8 cellular contexts compared by ENCODE assay signal in the genomic region with DNA sequence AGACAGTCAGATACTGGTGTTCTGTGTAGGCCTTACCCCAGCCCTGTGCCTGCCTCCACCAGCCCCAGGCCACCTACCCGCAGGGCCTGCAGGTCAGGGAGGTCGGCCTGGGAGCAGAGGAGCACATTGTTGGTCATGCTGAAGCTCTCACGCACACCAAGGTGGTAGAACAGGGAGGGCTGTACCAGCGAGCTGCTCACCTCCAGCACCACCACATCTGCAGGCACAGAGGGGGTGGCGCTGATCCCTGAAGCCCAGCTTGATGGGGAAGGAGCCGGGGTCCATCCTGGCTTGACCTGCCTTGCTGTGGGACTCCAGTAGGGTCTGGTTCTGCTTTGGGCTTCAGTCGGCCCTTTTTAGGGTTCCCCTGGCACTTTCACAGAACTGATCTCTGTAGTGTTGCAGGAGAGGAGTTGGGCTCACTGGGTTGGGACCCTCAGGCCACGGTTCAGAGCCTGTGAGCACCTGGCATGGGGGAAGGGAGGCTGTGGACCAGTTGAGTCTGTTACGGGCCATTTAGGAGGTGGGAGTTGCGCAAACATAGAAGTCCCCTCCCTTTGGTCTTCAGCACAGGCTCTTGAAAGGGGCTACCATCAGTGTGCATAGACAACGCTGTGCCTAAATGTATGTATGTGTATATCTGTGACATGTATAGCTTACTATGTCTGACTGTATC. TPM values are rescaled to one million over a fixed set of nuclear protein-coding genes. Genes with fewer than 3 reads are reported as not detected.
DNase-seq lines count a peak whose midpoint lies in the region; ATAC-seq, FAIRE-seq and TF ChIP-seq lines count a peak whose summit lies in the region.

No MANE protein-coding gene starts in this region.

- H3K27ac Mint-ChIP-seq in CD8-positive, alpha-beta memory T cell: peak overlapping the region in 5 of 8 donors; percentile 51 to 81 (median 71)

- no peak overlapping the region for H3K9ac ChIP-seq in H1 (replicated peaks in 1 of 4; ENCODE audit: extremely low read depth in 1 of 4, low read depth in 3 of 4, low read length in 3 of 4)

- H2BK15ac ChIP-seq in H1 (ENCODE audit: low read length): peak overlapping the region; percentile 14; the same call in 1 of the 2 replicates

- CTCF ChIA-PET in CD8-positive, alpha-beta memory T cell (lab: Charles Lee): interaction anchor here (1.0 to 8.4 kb wide), 10 partner anchors 8 to 305 kb away, joined by 3 to 77 read pairs (median 8); a partner anchor contains a TSS
- CTCF ChIA-PET in OCI-LY7 (lab: Charles Lee; ENCODE audit: unreplicated experiment): interaction anchor here (0.8 to 1.0 kb wide), 3 partner anchors 8 to 298 kb away, joined by 5 to 7 read pairs (median 5); no protein-coding TSS in a partner anchor
- CTCF ChIA-PET in H1 (lab: Charles Lee; ENCODE audit: partially characterized antibody): interaction anchor here (0.7 to 28.8 kb wide), 16 partner anchors 9 to 242 kb away, joined by 3 to 625 read pairs (median 8); a partner anchor contains a TSS

- H3K9me3 Mint-ChIP-seq in CD8-positive, alpha-beta memory T cell: no peaks in the 10 kb centered on the region

- POLR2A ChIA-PET in CD8-positive, alpha-beta memory T cell (lab: Charles Lee): interaction anchor here (0.5 to 2.0 kb wide), 4 partner anchors 8 to 46 kb away, joined by 3 to 16 read pairs (median 7); a partner anchor contains a TSS
- POLR2A ChIA-PET in OCI-LY7 (lab: Charles Lee): interaction anchor here (0.6 kb wide), 1 partner anchor 351 kb away, joined by 3 read pairs; no protein-coding TSS in a partner anchor
- POLR2A ChIA-PET in H1 (lab: Charles Lee; ENCODE audit: partially characterized antibody): interaction anchor here (0.6 to 10.3 kb wide), 11 partner anchors 12 to 206 kb away, joined by 3 to 101 read pairs (median 4); a partner anchor contains a TSS

- no peak overlapping the region; the same call in 1 of the 2 replicates for H4K8ac ChIP-seq in H1 (ENCODE audit: extremely low read depth, insufficient read depth, low read length)

- BruUV-seq in OCI-LY7 (replicated peaks; lab: Mats Ljungman, UMichigan): no TSS peak

- 80% methylated on average over 11 of the region's 11 CpGs; no CpG with 5 or more reads in 1 of the 2 experiments for WGBS in H1 (ENCODE audit: extremely low coverage in 1 of 2, insufficient coverage in 1 of 2, insufficient read length in 1 of 2, insufficient replicate concordance in 2 of 2, low coverage in 1 of 2, low lambda C conversion rate in 2 of 2, missing lambda C conversion rate in 1 of 2), 2 experiments

- no peak overlapping the region for H3K14ac ChIP-seq in H1 (ENCODE audit: insufficient read length)

- H2AFZ ChIP-seq in OCI-LY7 (ENCODE audit: low read length): peak overlapping the region; percentile 89
- H2AFZ ChIP-seq in H1 (ENCODE audit: low read length): no peak overlapping the region
- H2AFZ ChIP-seq in osteoblast (ENCODE audit: low read length): peak overlapping the region; percentile 94

- peaks cover 22% of the 10 kb centered on the region for H3K4me1 ChIP-seq in CD8-positive, alpha-beta memory T cell (ENCODE audit: insufficient read depth, low read length)
- H3K4me1 ChIP-seq in OCI-LY7 (ENCODE audit: insufficient read depth, low read length, poor library complexity, severe bottlenecking) (peaks cover 22% of the 10 kb centered on the region), H1 (replicated peaks in 1 of 4; ENCODE audit: control insufficient read depth in 3 of 4, insufficient read depth in 4 of 4, low read length in 3 of 4) (peaks cover 6 to 24% (median 10%) of the 10 kb centered on the region in 4 experiments), osteoblast (ENCODE audit: insufficient read depth, low read length) (peaks cover 11% of the 10 kb centered on the region)

- H3K4ac ChIP-seq in H1 (replicated peaks; ENCODE audit: insufficient read length, low read depth, low read length): no peak overlapping the region

- peak overlapping the region; percentile 85 to 95 (median 87) for H3K4me3 Mint-ChIP-seq in CD8-positive, alpha-beta memory T cell

- no peaks in the 10 kb centered on the region for H3K79me1 ChIP-seq in H1 (ENCODE audit: low read depth, low read length)

- peaks cover 14% of the 10 kb centered on the region; the same call in 1 of the 2 replicates for H3K23me2 ChIP-seq in H1 (ENCODE audit: low read depth, low read length)

- no peaks in the 10 kb centered on the region for H3K27me3 ChIP-seq in CD8-positive, alpha-beta memory T cell (ENCODE audit: insufficient read depth, low read length, poor library complexity, severe bottlenecking)
- H3K27me3 ChIP-seq in H1 (replicated peaks in 1 of 4; ENCODE audit: control insufficient read depth in 3 of 4, extremely low read depth in 1 of 4, insufficient read depth in 3 of 4, low read length in 3 of 4) (peaks cover 6 to 21% (median 15%) of the 10 kb centered on the region in 4 experiments), osteoblast (ENCODE audit: insufficient read depth, low read length) (no peaks in the 10 kb centered on the region)

- peak overlapping the region; percentile 5 for H3K27ac ChIP-seq in CD8-positive, alpha-beta memory T cell (ENCODE audit: low read depth, low read length)
- H3K27ac ChIP-seq in OCI-LY7 (ENCODE audit: low read depth, low read length, poor library complexity, severe bottlenecking): peak overlapping the region; percentile 5
- no peak overlapping the region for H3K27ac ChIP-seq in H1 (ENCODE audit: low read depth, low read length)
- peak overlapping the region; percentile 39 for H3K27ac ChIP-seq in osteoblast (ENCODE audit: low read depth, low read length)

- 0 out of 2 replicates have a peak overlapping the region, but pooled peaks have one; percentile 9 for H2AK5ac ChIP-seq in H1 (ENCODE audit: low read depth, low read length)

- no peak for TF ChIP-seq EP300 in H1 (IDR thresholded peaks at IDR 0.05; ENCODE audit: borderline replicate concordance in 1 of 2, low read depth in 2 of 2, low read length in 2 of 2)

- no peak for FAIRE-seq in H1 (lab: Jason Lieb, UNC)

- TF ChIP-seq RAD21 in H1 (IDR thresholded peaks at IDR 0.05 in 1 of 2, conservative IDR thresholded peaks at IDR 0.05 in 1 of 2; ENCODE audit: low read depth in 2 of 2, low read length in 2 of 2): no peak

- no peak overlapping the region for H3K18ac ChIP-seq in H1 (ENCODE audit: extremely low read depth, low read length)

- no peaks in the 10 kb centered on the region for H3K9me3 ChIP-seq in CD8-positive, alpha-beta memory T cell (ENCODE audit: low read length)
- H3K9me3 ChIP-seq in OCI-LY7 (ENCODE audit: low read length) (no peaks in the 10 kb centered on the region), H1 (ENCODE audit: insufficient read depth in 2 of 2, low read depth in 1 of 2, low read length in 1 of 2) (no peaks in the 10 kb centered on the region), osteoblast (ENCODE audit: low read depth, low read length) (no peaks in the 10 kb centered on the region)

- H4K20me1 ChIP-seq in OCI-LY7 (ENCODE audit: insufficient read depth, low read length) (no peaks in the 10 kb centered on the region), H1 (replicated peaks in 1 of 2; ENCODE audit: control insufficient read depth in 1 of 2, insufficient read depth in 2 of 2, low read length in 2 of 2) (peaks cover 0 to 4% of the 10 kb centered on the region in 2 experiments), osteoblast (ENCODE audit: insufficient read depth, low read length) (no peaks in the 10 kb centered on the region)

- H3K4me1 Mint-ChIP-seq in CD8-positive, alpha-beta memory T cell: peaks cover 22 to 30% (median 26%) of the 10 kb centered on the region in 3 donors

- H3K9me2 ChIP-seq in OCI-LY7 (ENCODE audit: insufficient read depth, low read length): no peaks in the 10 kb centered on the region

- H4K5ac ChIP-seq in H1 (ENCODE audit: insufficient read length, low read depth, low read length): no peak overlapping the region

- H3K23ac ChIP-seq in H1 (ENCODE audit: insufficient read length): no peak overlapping the region

- no peak overlapping the region for H4K91ac ChIP-seq in H1 (replicated peaks; ENCODE audit: insufficient read length, low read length)

- H3K27me3 Mint-ChIP-seq in CD8-positive, alpha-beta memory T cell: no peaks in the 10 kb centered on the region

- TF ChIP-seq POLR2A in H1 (IDR thresholded peaks at IDR 0.05; ENCODE audit: control extremely low read depth in 1 of 2, low read depth in 2 of 2, low read length in 2 of 2): no peak

- TF ChIP-seq CTCF in OCI-LY7 (conservative IDR thresholded peaks at IDR 0.05; ENCODE audit: low read length) (no peak), H1 (IDR thresholded peaks at IDR 0.05; ENCODE audit: control extremely low read depth in 1 of 3, insufficient read depth in 1 of 3, low read depth in 1 of 3, low read length in 3 of 3) (no peak), osteoblast (IDR thresholded peaks at IDR 0.05; ENCODE audit: extremely low read depth, low read depth, low read length) (no peak)

- peak overlapping the region; percentile 87 for H3K4me2 ChIP-seq in OCI-LY7 (ENCODE audit: low read length)
- peak overlapping the region; percentile 85 to 97; a peak in 3 of 4 replicates for H3K4me2 ChIP-seq in H1 (ENCODE audit: insufficient read depth in 1 of 2, low read depth in 2 of 2, low read length in 2 of 2)
- peak overlapping the region; percentile 99 for H3K4me2 ChIP-seq in osteoblast (ENCODE audit: insufficient read depth, low read length)

- intact Hi-C loops in OCI-LY7 (cut with micrococcal nuclease; ENCODE audit: unreplicated experiment): loop anchor here (2.0 kb wide), 1 partner anchor 42 kb away; a partner anchor contains a TSS

- no peak overlapping the region for H2BK120ac ChIP-seq in H1 (replicated peaks; ENCODE audit: low read depth, low read length)

- peak overlapping the region; percentile 33; the same call in 1 of the 2 replicates for H2BK12ac ChIP-seq in H1 (ENCODE audit: low read depth, low read length)

- H2BK20ac ChIP-seq in H1 (ENCODE audit: low read length): no peak overlapping the region

- no peak overlapping the region for H3K56ac ChIP-seq in H1 (replicated peaks; ENCODE audit: insufficient read length, low read depth, low read length)

- peak overlapping the region; percentile 62 for H3K4me3 ChIP-seq in CD8-positive, alpha-beta memory T cell (ENCODE audit: low read length)
- H3K4me3 ChIP-seq in OCI-LY7 (ENCODE audit: low read depth, low read length, poor library complexity, severe bottlenecking) (peak overlapping the region; percentile 62), H1 (ENCODE audit: extremely low read depth in 1 of 4, insufficient read depth in 2 of 4, low read depth in 3 of 4, low read length in 4 of 4) (peak overlapping the region in 1 of 4 experiments; percentile 62; a peak in 1 of 8 replicates), osteoblast (ENCODE audit: insufficient read depth, low read length) (peak overlapping the region; percentile 85)

- no peak for ATAC-seq in HG03457 (IDR thresholded peaks at IDR 0.05; ENCODE audit: unreplicated experiment)
- ATAC-seq in HG03108 (IDR thresholded peaks at IDR 0.05; ENCODE audit: unreplicated experiment): no peak

- H3K79me2 ChIP-seq in OCI-LY7 (ENCODE audit: insufficient read depth, low read depth, low read length): no peaks in the 10 kb centered on the region
- no peaks in the 10 kb centered on the region for H3K79me2 ChIP-seq in H1 (ENCODE audit: control insufficient read depth in 1 of 2, insufficient read depth in 2 of 2, low read length in 2 of 2)
- H3K79me2 ChIP-seq in osteoblast (ENCODE audit: insufficient read depth, low read length): peaks cover 12% of the 10 kb centered on the region

- H3K36me3 Mint-ChIP-seq in CD8-positive, alpha-beta memory T cell: no peaks in the 10 kb centered on the region

- no peaks in the 10 kb centered on the region for H3K36me3 ChIP-seq in CD8-positive, alpha-beta memory T cell (ENCODE audit: insufficient read depth, low read length)
- H3K36me3 ChIP-seq in OCI-LY7 (ENCODE audit: insufficient read depth, low read length) (no peaks in the 10 kb centered on the region), H1 (ENCODE audit: control insufficient read depth in 2 of 4, insufficient read depth in 4 of 4, low read length in 3 of 4) (no peaks in the 10 kb centered on the region), osteoblast (ENCODE audit: insufficient read depth, low read length) (peaks cover 33% of the 10 kb centered on the region)

- H2BK5ac ChIP-seq in H1 (ENCODE audit: low read depth, low read length): peak overlapping the region; percentile 48; the same call in 1 of the 2 replicates

- DNase-seq in CD8-positive, alpha-beta memory T cell: no peak
- DNase-seq in OCI-LY7 (ENCODE audit: low spot score) (no peak), H1 (ENCODE audit: low read depth in 1 of 2, low spot score in 2 of 2) (no peak), osteoblast (ENCODE audit: insufficient read length, low spot score, missing footprints) (no peak), SKM-1 treated with dmso at 0.1 percent for 144 hours (lab: John Stamatoyannopoulos, UW; ENCODE audit: unreplicated experiment) (no peak), inferior parietal cortex (ENCODE audit: extremely low spot score) (no peak)

RNA-seq across cellular contexts. Expression of a gene that starts 1.9 kb away (rescaled TPM):
- total RNA-seq in CD8-positive, alpha-beta memory T cell: 1 to 10 TPM; 6.9 to 7.1 TPM
- 6.0 TPM for polyA plus RNA-seq in CD8-positive, alpha-beta memory T cell
- total RNA-seq in OCI-LY7 (2014; rRNA removed; shearing (Covaris generic)): 5.9 and 10.0 TPM in 2 replicates
- total RNA-seq in OCI-LY7 (2022) (8.0 and 11.3 TPM in 2 replicates), osteoblast (25.7 and 29.8 TPM in 2 replicates)
- 7.6 and 11.2 TPM in 2 replicates for total RNA-seq in H1 (2021; fragmentation: NEBNext Ultra II Directional; extraction: Animal tissue kit (Norgen Biotek cat#: 25700))
- 7.4 and 10.3 TPM in 2 replicates for polyA plus RNA-seq in H1 (2011; rRNA removed)
- polyA plus RNA-seq in H1 (2011; cell fraction: cytosol; rRNA removed): 6.7 TPM
- 40.8 TPM for polyA plus RNA-seq in H1 (2011; cell fraction: nucleus; rRNA removed)
- polyA plus RNA-seq in H1 (2012, experiment 1 of 2): 8.5 to 12.5 TPM (median 9.7 TPM) in 4 replicates
- 9.5 TPM for polyA plus RNA-seq in H1 (2012, experiment 2 of 2)
- polyA plus RNA-seq in H1 (2013, experiment 1 of 2): 10.9 TPM
- polyA plus RNA-seq in H1 (2013, experiment 2 of 2): 10.7 TPM
- polyA minus RNA-seq in H1 (2011; rRNA and poly(A)+ RNA removed): 4.6 and 5.6 TPM in 2 replicates
- polyA minus RNA-seq in H1 (2011; cell fraction: cytosol; rRNA and poly(A)+ RNA removed): 2.6 TPM
- 11.6 TPM for polyA minus RNA-seq in H1 (2011; cell fraction: nucleus; rRNA and poly(A)+ RNA removed)

RNA-seq across cellular contexts. Expression of a gene that starts 9.8 kb away (rescaled TPM):
- not detected for total RNA-seq in CD8-positive, alpha-beta memory T cell
- not detected for polyA plus RNA-seq in CD8-positive, alpha-beta memory T cell
- total RNA-seq in OCI-LY7 (2014; rRNA removed; shearing (Covaris generic)): not detected in 2 replicates
- total RNA-seq in OCI-LY7 (2022) (not detected in 2 replicates), osteoblast (not detected in 2 replicates)
- total RNA-seq in H1 (2021; fragmentation: NEBNext Ultra II Directional; extraction: Animal tissue kit (Norgen Biotek cat#: 25700)): 0.30 TPM in 1 of 2 replicates, not detected in the other
- 0.35 and 0.57 TPM in 2 replicates for polyA plus RNA-seq in H1 (2011; rRNA removed)
- polyA plus RNA-seq in H1 (2011; cell fraction: cytosol; rRNA removed): 0.32 TPM
- 0.90 TPM for polyA plus RNA-seq in H1 (2011; cell fraction: nucleus; rRNA removed)
- 0.28 to 0.78 TPM (median 0.40 TPM) in 3 of 4 replicates, not detected in the other for polyA plus RNA-seq in H1 (2012, experiment 1 of 2)
- polyA plus RNA-seq in H1 (2012, experiment 2 of 2): not detected
- polyA plus RNA-seq in H1 (2013, experiment 1 of 2): 0.47 TPM
- polyA plus RNA-seq in H1 (2013, experiment 2 of 2): 0.28 TPM
- polyA minus RNA-seq in H1 (2011; rRNA and poly(A)+ RNA removed): not detected in 2 replicates
- polyA minus RNA-seq in H1 (2011; cell fraction: cytosol; rRNA and poly(A)+ RNA removed): not detected
- polyA minus RNA-seq in H1 (2011; cell fraction: nucleus; rRNA and poly(A)+ RNA removed): not detected

RNA-seq across cellular contexts. Expression of a gene that starts 18.3 kb away (rescaled TPM):
- not detected for total RNA-seq in CD8-positive, alpha-beta memory T cell
- not detected for polyA plus RNA-seq in CD8-positive, alpha-beta memory T cell
- total RNA-seq in OCI-LY7 (2014; rRNA removed; shearing (Covaris generic)): 0.13 TPM in 1 of 2 replicates, not detected in the other
- total RNA-seq in OCI-LY7 (2022) (not detected in 2 replicates), osteoblast (not detected in 2 replicates)
- total RNA-seq in H1 (2021; fragmentation: NEBNext Ultra II Directional; extraction: Animal tissue kit (Norgen Biotek cat#: 25700)): 3.3 and 3.8 TPM in 2 replicates
- 3.3 and 5.5 TPM in 2 replicates for polyA plus RNA-seq in H1 (2011; rRNA removed)
- polyA plus RNA-seq in H1 (2011; cell fraction: cytosol; rRNA removed): 6.5 TPM
- 26.5 TPM for polyA plus RNA-seq in H1 (2011; cell fraction: nucleus; rRNA removed)
- 3.0 to 4.1 TPM (median 3.4 TPM) in 4 replicates for polyA plus RNA-seq in H1 (2012, experiment 1 of 2)
- 2.5 TPM for polyA plus RNA-seq in H1 (2012, experiment 2 of 2)
- 1.9 TPM for polyA plus RNA-seq in H1 (2013, experiment 1 of 2)
- polyA plus RNA-seq in H1 (2013, experiment 2 of 2): 1.7 TPM
- polyA minus RNA-seq in H1 (2011; rRNA and poly(A)+ RNA removed): 0.63 and 1.5 TPM in 2 replicates
- not detected for polyA minus RNA-seq in H1 (2011; cell fraction: cytosol; rRNA and poly(A)+ RNA removed)
- 3.1 TPM for polyA minus RNA-seq in H1 (2011; cell fraction: nucleus; rRNA and poly(A)+ RNA removed)

RNA-seq across cellular contexts. Expression of a gene that starts 23.0 kb away (rescaled TPM):
- total RNA-seq in CD8-positive, alpha-beta memory T cell: 10 to 100 TPM; 21.9 to 24.2 TPM
- 124 TPM for polyA plus RNA-seq in CD8-positive, alpha-beta memory T cell
- total RNA-seq in OCI-LY7 (2014; rRNA removed; shearing (Covaris generic)): 67.9 and 117 TPM in 2 replicates
- total RNA-seq in OCI-LY7 (2022): 81.7 and 91.6 TPM in 2 replicates
- total RNA-seq in H1 (2021; fragmentation: NEBNext Ultra II Directional; extraction: Animal tissue kit (Norgen Biotek cat#: 25700)): 6.4 and 8.8 TPM in 2 replicates
- 19.5 and 33.8 TPM in 2 replicates for polyA plus RNA-seq in H1 (2011; rRNA removed)
- polyA plus RNA-seq in H1 (2011; cell fraction: cytosol; rRNA removed): 14.6 TPM
- 63.0 TPM for polyA plus RNA-seq in H1 (2011; cell fraction: nucleus; rRNA removed)
- polyA plus RNA-seq in H1 (2012, experiment 1 of 2): 4.0 to 13.1 TPM (median 10.8 TPM) in 4 replicates
- 6.3 TPM for polyA plus RNA-seq in H1 (2012, experiment 2 of 2)
- 8.5 TPM for polyA plus RNA-seq in H1 (2013, experiment 1 of 2)
- 8.4 TPM for polyA plus RNA-seq in H1 (2013, experiment 2 of 2)
- 2.9 and 5.0 TPM in 2 replicates for polyA minus RNA-seq in H1 (2011; rRNA and poly(A)+ RNA removed)
- 5.7 TPM for polyA minus RNA-seq in H1 (2011; cell fraction: cytosol; rRNA and poly(A)+ RNA removed)
- 13.1 TPM for polyA minus RNA-seq in H1 (2011; cell fraction: nucleus; rRNA and poly(A)+ RNA removed)
- total RNA-seq in osteoblast: under 0.01 TPM in 1 of 2 replicates, not detected in the other

RNA-seq across cellular contexts. Expression of a gene that starts 27.6 kb away (rescaled TPM):
- 1 to 10 TPM; 3.3 to 3.9 TPM for total RNA-seq in CD8-positive, alpha-beta memory T cell
- not detected for polyA plus RNA-seq in CD8-positive, alpha-beta memory T cell
- 0.21 and 0.32 TPM in 2 replicates for total RNA-seq in OCI-LY7 (2014; rRNA removed; shearing (Covaris generic))
- 0.22 and 0.25 TPM in 2 replicates for total RNA-seq in OCI-LY7 (2022)
- total RNA-seq in H1 (2021; fragmentation: NEBNext Ultra II Directional; extraction: Animal tissue kit (Norgen Biotek cat#: 25700)): 9.4 and 9.9 TPM in 2 replicates
- 26.5 and 34.9 TPM in 2 replicates for polyA plus RNA-seq in H1 (2011; rRNA removed)
- polyA plus RNA-seq in H1 (2011; cell fraction: cytosol; rRNA removed): 13.5 TPM
- polyA plus RNA-seq in H1 (2011; cell fraction: nucleus; rRNA removed): 21.1 TPM
- polyA plus RNA-seq in H1 (2012, experiment 1 of 2): 9.0 to 9.9 TPM (median 9.4 TPM) in 4 replicates
- 11.8 TPM for polyA plus RNA-seq in H1 (2012, experiment 2 of 2)
- polyA plus RNA-seq in H1 (2013, experiment 1 of 2): 27.7 TPM
- polyA plus RNA-seq in H1 (2013, experiment 2 of 2): 27.2 TPM
- polyA minus RNA-seq in H1 (2011; rRNA and poly(A)+ RNA removed): 15.8 and 16.7 TPM in 2 replicates
- 7.1 TPM for polyA minus RNA-seq in H1 (2011; cell fraction: cytosol; rRNA and poly(A)+ RNA removed)
- 9.1 TPM for polyA minus RNA-seq in H1 (2011; cell fraction: nucleus; rRNA and poly(A)+ RNA removed)
- total RNA-seq in osteoblast: under 0.01 and 0.36 TPM in 2 replicates
